1 cellular context compared by ENCODE assay signal in the genomic region with DNA sequence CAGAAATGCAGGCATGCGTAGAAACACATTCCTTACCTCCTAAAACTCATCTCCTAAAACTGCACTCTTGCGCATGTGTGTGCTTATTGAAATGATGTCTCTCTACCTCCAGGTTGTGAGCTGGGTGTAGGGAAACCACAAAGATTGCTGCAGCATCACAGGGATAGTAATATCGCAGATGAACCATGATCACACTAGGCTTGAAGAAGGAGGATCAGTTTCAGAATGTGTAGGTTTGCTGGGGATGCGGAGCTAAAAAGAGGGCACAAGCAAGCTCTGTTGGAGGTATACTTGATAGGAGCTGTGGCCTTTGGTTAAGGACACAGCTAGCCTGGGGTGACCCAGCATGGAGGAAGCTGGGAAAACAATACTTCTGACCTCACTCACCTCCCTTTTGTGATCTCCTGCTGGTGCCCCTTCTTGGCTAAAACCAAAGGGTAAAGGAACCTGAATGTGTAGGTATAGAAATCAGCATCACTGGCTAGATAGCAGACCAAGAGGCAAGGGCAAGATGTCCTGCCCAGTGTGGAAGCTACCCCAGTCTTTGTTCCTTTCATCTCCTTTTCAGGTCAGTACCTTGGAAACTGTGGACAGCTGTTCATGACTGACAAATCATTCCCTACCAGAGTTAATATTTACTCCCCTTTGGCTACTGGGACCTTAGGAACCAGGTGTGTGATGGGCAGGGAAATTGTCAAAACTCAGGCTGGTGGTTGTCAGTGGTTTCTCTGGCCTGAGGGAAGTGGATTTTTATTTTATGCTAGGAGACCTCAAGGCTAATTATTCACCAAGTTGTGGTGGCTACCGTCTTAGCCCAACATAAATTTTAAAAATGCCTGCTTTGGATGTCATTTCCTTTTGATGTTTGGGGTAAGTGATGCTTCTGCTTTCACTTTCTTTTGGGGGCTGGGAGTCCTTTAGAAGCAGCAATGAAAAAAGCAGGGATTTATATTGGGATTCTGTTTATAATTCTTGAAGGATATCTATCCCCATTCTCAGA.
TF ChIP-seq lines count a peak whose summit lies in the region.

No MANE protein-coding gene starts in this region.

TF ChIP-seq in GM23338, 12 proteins besides CTCF, POLR2A, EP300 and RAD21 (continued from another document):
- TF ChIP-seq, protein P1, sequence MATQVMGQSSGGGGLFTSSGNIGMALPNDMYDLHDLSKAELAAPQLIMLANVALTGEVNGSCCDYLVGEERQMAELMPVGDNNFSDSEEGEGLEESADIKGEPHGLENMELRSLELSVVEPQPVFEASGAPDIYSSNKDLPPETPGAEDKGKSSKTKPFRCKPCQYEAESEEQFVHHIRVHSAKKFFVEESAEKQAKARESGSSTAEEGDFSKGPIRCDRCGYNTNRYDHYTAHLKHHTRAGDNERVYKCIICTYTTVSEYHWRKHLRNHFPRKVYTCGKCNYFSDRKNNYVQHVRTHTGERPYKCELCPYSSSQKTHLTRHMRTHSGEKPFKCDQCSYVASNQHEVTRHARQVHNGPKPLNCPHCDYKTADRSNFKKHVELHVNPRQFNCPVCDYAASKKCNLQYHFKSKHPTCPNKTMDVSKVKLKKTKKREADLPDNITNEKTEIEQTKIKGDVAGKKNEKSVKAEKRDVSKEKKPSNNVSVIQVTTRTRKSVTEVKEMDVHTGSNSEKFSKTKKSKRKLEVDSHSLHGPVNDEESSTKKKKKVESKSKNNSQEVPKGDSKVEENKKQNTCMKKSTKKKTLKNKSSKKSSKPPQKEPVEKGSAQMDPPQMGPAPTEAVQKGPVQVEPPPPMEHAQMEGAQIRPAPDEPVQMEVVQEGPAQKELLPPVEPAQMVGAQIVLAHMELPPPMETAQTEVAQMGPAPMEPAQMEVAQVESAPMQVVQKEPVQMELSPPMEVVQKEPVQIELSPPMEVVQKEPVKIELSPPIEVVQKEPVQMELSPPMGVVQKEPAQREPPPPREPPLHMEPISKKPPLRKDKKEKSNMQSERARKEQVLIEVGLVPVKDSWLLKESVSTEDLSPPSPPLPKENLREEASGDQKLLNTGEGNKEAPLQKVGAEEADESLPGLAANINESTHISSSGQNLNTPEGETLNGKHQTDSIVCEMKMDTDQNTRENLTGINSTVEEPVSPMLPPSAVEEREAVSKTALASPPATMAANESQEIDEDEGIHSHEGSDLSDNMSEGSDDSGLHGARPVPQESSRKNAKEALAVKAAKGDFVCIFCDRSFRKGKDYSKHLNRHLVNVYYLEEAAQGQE (IDR thresholded peaks at IDR 0.05; ENCODE audit: unreplicated experiment): no peak
- TF ChIP-seq NANOG (IDR thresholded peaks at IDR 0.05; ENCODE audit: borderline replicate concordance): no peak
- TF ChIP-seq, protein P2, sequence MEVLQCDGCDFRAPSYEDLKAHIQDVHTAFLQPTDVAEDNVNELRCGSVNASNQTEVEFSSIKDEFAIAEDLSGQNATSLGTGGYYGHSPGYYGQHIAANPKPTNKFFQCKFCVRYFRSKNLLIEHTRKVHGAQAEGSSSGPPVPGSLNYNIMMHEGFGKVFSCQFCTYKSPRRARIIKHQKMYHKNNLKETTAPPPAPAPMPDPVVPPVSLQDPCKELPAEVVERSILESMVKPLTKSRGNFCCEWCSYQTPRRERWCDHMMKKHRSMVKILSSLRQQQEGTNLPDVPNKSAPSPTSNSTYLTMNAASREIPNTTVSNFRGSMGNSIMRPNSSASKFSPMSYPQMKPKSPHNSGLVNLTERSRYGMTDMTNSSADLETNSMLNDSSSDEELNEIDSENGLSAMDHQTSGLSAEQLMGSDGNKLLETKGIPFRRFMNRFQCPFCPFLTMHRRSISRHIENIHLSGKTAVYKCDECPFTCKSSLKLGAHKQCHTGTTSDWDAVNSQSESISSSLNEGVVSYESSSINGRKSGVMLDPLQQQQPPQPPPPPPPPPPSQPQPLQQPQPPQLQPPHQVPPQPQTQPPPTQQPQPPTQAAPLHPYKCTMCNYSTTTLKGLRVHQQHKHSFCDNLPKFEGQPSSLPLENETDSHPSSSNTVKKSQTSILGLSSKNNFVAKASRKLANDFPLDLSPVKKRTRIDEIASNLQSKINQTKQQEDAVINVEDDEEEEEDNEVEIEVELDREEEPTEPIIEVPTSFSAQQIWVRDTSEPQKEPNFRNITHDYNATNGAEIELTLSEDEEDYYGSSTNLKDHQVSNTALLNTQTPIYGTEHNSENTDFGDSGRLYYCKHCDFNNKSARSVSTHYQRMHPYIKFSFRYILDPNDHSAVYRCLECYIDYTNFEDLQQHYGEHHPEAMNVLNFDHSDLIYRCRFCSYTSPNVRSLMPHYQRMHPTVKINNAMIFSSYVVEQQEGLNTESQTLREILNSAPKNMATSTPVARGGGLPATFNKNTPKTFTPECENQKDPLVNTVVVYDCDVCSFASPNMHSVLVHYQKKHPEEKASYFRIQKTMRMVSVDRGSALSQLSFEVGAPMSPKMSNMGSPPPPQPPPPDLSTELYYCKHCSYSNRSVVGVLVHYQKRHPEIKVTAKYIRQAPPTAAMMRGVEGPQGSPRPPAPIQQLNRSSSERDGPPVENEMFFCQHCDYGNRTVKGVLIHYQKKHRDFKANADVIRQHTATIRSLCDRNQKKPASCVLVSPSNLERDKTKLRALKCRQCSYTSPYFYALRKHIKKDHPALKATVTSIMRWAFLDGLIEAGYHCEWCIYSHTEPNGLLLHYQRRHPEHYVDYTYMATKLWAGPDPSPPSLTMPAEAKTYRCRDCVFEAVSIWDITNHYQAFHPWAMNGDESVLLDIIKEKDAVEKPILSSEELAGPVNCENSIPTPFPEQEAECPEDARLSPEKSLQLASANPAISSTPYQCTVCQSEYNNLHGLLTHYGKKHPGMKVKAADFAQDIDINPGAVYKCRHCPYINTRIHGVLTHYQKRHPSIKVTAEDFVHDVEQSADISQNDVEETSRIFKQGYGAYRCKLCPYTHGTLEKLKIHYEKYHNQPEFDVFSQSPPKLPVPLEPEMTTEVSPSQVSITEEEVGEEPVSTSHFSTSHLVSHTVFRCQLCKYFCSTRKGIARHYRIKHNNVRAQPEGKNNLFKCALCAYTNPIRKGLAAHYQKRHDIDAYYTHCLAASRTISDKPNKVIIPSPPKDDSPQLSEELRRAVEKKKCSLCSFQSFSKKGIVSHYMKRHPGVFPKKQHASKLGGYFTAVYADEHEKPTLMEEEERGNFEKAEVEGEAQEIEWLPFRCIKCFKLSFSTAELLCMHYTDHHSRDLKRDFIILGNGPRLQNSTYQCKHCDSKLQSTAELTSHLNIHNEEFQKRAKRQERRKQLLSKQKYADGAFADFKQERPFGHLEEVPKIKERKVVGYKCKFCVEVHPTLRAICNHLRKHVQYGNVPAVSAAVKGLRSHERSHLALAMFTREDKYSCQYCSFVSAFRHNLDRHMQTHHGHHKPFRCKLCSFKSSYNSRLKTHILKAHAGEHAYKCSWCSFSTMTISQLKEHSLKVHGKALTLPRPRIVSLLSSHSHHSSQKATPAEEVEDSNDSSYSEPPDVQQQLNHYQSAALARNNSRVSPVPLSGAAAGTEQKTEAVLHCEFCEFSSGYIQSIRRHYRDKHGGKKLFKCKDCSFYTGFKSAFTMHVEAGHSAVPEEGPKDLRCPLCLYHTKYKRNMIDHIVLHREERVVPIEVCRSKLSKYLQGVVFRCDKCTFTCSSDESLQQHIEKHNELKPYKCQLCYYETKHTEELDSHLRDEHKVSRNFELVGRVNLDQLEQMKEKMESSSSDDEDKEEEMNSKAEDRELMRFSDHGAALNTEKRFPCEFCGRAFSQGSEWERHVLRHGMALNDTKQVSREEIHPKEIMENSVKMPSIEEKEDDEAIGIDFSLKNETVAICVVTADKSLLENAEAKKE (CRISPR knock-in tag; IDR thresholded peaks at IDR 0.05): no peak
